Comparison of ENCODE assay signal across 13 cellular contexts in the genomic region with DNA sequence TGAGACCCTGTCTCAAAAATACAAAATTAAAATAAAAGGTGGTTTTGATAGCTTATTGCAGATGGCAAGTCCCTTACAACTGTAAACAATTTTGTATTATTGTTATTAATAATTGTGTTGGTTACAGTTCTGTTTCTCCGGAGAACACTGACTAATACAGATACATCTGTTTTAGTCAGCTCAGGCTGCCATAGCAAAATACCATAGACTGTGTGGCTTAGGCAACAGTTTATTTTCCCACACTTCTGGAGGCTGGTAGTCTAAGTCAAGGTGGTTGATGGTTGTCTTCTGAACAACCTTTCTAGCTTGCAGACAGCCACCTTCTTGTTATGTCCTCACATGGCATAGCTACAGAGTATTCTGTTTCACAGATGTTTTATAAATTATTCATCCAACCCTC. TPM values are rescaled to one million over a fixed set of nuclear protein-coding genes. Genes with fewer than 3 reads are reported as not detected.
DNase-seq lines count a peak whose midpoint lies in the region; ATAC-seq and TF ChIP-seq lines count a peak whose summit lies in the region.
"Had no signal": no experiment of that assay in that cellular context is flagged by ENCODE, and none has a peak within 500 bp of the region (broad histone marks: within the 10 kb centered on the region; RNA-seq: fewer than 3 reads in every experiment).

No MANE protein-coding gene starts in this region.

- TF ChIP-seq EP300 in stomach (IDR thresholded peaks at IDR 0.05): no peak

- DNase-seq in NCI-H1417 (lab: John Stamatoyannopoulos, UW): no peak
- DNase-seq in stomach: no peak
- no peak for DNase-seq in H4 (ENCODE audit: low spot score)
- no peak for DNase-seq in NCI-H526 (lab: John Stamatoyannopoulos, UW)
- DNase-seq: CD4-positive, alpha-beta T cell; PC-3 had no signal

- peak overlapping the region; percentile 32; the same call in 1 of the 2 replicates for H3K9ac ChIP-seq in OCI-LY3 (ENCODE audit: low read length)

- no peak overlapping the region for H2AFZ ChIP-seq in OCI-LY3 (ENCODE audit: low read depth, low read length)

- TF ChIP-seq POLR2A in stomach (IDR thresholded peaks at IDR 0.05): no peak

- H3K27ac ChIP-seq in OCI-LY3 (ENCODE audit: low read length) (peak overlapping the region; percentile 78), stomach (no peak overlapping the region)
- H3K27ac ChIP-seq: right atrium auricular region had no signal

- peak overlapping the region; percentile 39 for H3K4me2 ChIP-seq in OCI-LY3 (ENCODE audit: low read length)

- H3K36me3 ChIP-seq in OCI-LY3 (replicated peaks; ENCODE audit: low read depth, low read length): peaks cover 49% of the 10 kb centered on the region
- H3K36me3 ChIP-seq in stomach: no peaks in the 10 kb centered on the region
- H3K36me3 ChIP-seq: right atrium auricular region had no signal

- 71 to 100% (median 80%) methylated on average over 1 of the region's 1 CpG for WGBS in stomach, 5 donors

- no peaks in the 10 kb centered on the region for H4K20me1 ChIP-seq in OCI-LY3 (ENCODE audit: insufficient read depth, low read length)

- peaks cover 38% of the 10 kb centered on the region for H3K4me1 ChIP-seq in OCI-LY3 (ENCODE audit: low read length)
- no peaks in the 10 kb centered on the region for H3K4me1 ChIP-seq in stomach
- H3K4me1 ChIP-seq: right atrium auricular region had no signal

- H3K9me3 ChIP-seq in OCI-LY3 (ENCODE audit: insufficient read depth, low read length) (peaks cover 62% of the 10 kb centered on the region), stomach (peaks cover 0 to 27% (median 20%) of the 10 kb centered on the region in 4 donors)

- ATAC-seq in GM18520 (IDR thresholded peaks at IDR 0.05; ENCODE audit: unreplicated experiment) (peak; percentile 92), GM19467 (IDR thresholded peaks at IDR 0.05; ENCODE audit: unreplicated experiment) (peak; percentile 70), HG02973 (IDR thresholded peaks at IDR 0.05; ENCODE audit: unreplicated experiment) (peak; percentile 89)
- ATAC-seq: esophagus mucosa, PC-3 had no signal

- peaks cover 7% of the 10 kb centered on the region for H3K79me2 ChIP-seq in OCI-LY3 (ENCODE audit: low read length)

- no peak for TF ChIP-seq CTCF in OCI-LY3 (IDR thresholded peaks at IDR 0.05; ENCODE audit: low read depth, low read length)
- TF ChIP-seq CTCF in stomach (IDR thresholded peaks at IDR 0.05): no peak

- intact Hi-C loops in stomach (cut with DNase I; ENCODE audit: low total_unique reads): no loop called here

- H3K4me3 ChIP-seq in OCI-LY3 (ENCODE audit: low read length) (peak overlapping the region; percentile 24), stomach (no peak overlapping the region)
- H3K4me3 ChIP-seq: right atrium auricular region had no signal

- H3K27me3 ChIP-seq in OCI-LY3 (ENCODE audit: low read depth, low read length) (no peaks in the 10 kb centered on the region), stomach (peaks cover 0 to 4% (median 0%) of the 10 kb centered on the region in 3 donors)
- H3K27me3 ChIP-seq: right atrium auricular region had no signal

RNA-seq across cellular contexts. Expression of a gene that starts 14.2 kb away (rescaled TPM):
- total RNA-seq in stomach: under 1 TPM in 2 of 5 donors, not detected in 3; 0.14 to 0.73 TPM
- under 1 TPM in 2 of 3 donors, not detected in 1; 0.33 to 0.44 TPM for polyA plus RNA-seq in stomach
- 1.0 and 2.2 TPM in 2 replicates for total RNA-seq in H4 (2014; rRNA removed; shearing (Covaris generic))
- total RNA-seq: bronchial epithelial cell had no signal
